In the genomic region with DNA sequence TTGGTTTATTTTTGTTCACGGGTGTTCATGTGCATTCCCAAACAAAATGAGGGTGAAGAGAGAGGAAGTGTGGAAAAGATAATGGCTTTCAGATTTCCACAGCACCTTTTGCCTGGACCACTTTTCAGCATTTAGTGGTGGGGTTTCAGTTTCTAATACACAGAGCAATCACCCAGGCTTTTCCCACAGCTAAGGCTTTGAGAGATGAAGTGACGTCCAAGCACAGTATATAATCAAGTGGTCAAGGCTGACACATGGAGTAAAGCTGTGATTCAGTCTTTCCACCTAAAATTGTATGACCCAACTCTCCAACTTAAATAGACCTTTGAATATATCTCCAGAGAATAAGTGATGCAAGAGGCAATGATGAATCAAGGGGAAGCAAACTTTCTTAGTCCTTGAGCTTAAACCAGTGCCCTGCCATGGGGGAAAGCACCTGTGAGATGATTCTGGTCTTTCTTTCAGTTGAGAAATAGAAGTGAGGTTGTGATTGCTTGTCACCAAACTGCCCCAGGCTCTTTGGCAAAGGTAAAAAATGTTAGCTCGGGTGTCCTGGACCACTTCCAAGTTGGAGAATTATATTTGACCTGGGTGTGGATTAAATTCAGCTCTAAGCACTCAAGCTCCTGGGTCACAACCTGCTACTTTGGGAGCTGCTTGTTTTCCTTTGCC, we compare ENCODE assay signal across 9 cellular contexts. TPM values are rescaled to one million over a fixed set of nuclear protein-coding genes. Genes with fewer than 3 reads are reported as not detected.
DNase-seq lines count a peak whose midpoint lies in the region; ATAC-seq, FAIRE-seq and TF ChIP-seq lines count a peak whose summit lies in the region.
"Had no signal": no experiment of that assay in that cellular context is flagged by ENCODE, and none has a peak within 500 bp of the region (broad histone marks: within the 10 kb centered on the region; RNA-seq: fewer than 3 reads in every experiment).

No MANE protein-coding gene starts in this region.

- no peak overlapping the region for H3K4me2 ChIP-seq in astrocyte (ENCODE audit: low read length)

- H2AFZ ChIP-seq in astrocyte (ENCODE audit: low read depth, low read length): no peak overlapping the region

- no peaks in the 10 kb centered on the region for H3K27me3 ChIP-seq in astrocyte (ENCODE audit: insufficient read depth, low read length)

- H3K4me1 Mint-ChIP-seq in astrocyte (ENCODE audit: low read depth, unreplicated experiment) (peaks cover 21% of the 10 kb centered on the region), osteocyte (ENCODE audit: unreplicated experiment) (peaks cover 63% of the 10 kb centered on the region)

- H3K27ac Mint-ChIP-seq in astrocyte (ENCODE audit: unreplicated experiment) (peak overlapping the region; percentile 36), osteocyte (ENCODE audit: unreplicated experiment) (peak overlapping the region; percentile 51)

- DNase-seq in G401 (ENCODE audit: low spot score) (peak; percentile 89), NCI-H1092 (lab: John Stamatoyannopoulos, UW) (peak; percentile 26), astrocyte (ENCODE audit: low read depth) (peak; percentile 79), osteocyte (ENCODE audit: extremely low spot score, unreplicated experiment) (no peak), A172 (ENCODE audit: low spot score) (no peak), 8988T (no peak)

- H4K20me1 ChIP-seq in astrocyte (ENCODE audit: insufficient read depth, low read length): peaks cover under 1% of the 10 kb centered on the region

- H3K27ac ChIP-seq in astrocyte (ENCODE audit: low read depth, low read length): no peak overlapping the region

- no peaks in the 10 kb centered on the region for H3K36me3 ChIP-seq in astrocyte (ENCODE audit: insufficient read depth, low read length)

- no peak overlapping the region for H3K9ac ChIP-seq in astrocyte (ENCODE audit: low read length)

- TF ChIP-seq CTCF in astrocyte (IDR thresholded peaks at IDR 0.05; ENCODE audit: insufficient read depth, low read depth, low read length) (no peak), osteocyte (IDR thresholded peaks at IDR 0.05) (no peak)

- H3K9me3 ChIP-seq in astrocyte (ENCODE audit: insufficient read depth, low read depth, low read length): no peaks in the 10 kb centered on the region

- H3K4me3 ChIP-seq in astrocyte (ENCODE audit: insufficient read depth, low read depth, low read length): no peak overlapping the region

- H3K36me3 Mint-ChIP-seq in astrocyte (ENCODE audit: low read depth, unreplicated experiment) (no peaks in the 10 kb centered on the region), osteocyte (ENCODE audit: unreplicated experiment) (no peaks in the 10 kb centered on the region)

- peaks cover 20% of the 10 kb centered on the region for H3K79me2 ChIP-seq in astrocyte (ENCODE audit: insufficient read depth, low read length)

- in situ Hi-C loops in G401 (cut with HindIII; ENCODE audit: low sequenced_read_pairs): no loop called here

- peaks cover 20% of the 10 kb centered on the region for H3K4me1 ChIP-seq in astrocyte (ENCODE audit: insufficient read depth, low read length)

- no peaks in the 10 kb centered on the region for H3K27me3 Mint-ChIP-seq in astrocyte (ENCODE audit: low read depth, unreplicated experiment)
- no peaks in the 10 kb centered on the region for H3K27me3 Mint-ChIP-seq in osteocyte (ENCODE audit: unreplicated experiment)

- ATAC-seq in HG02763 (IDR thresholded peaks at IDR 0.05; ENCODE audit: unreplicated experiment) (no peak), GM18907 (IDR thresholded peaks at IDR 0.05; ENCODE audit: unreplicated experiment) (no peak)

- H3K9me3 Mint-ChIP-seq in astrocyte (ENCODE audit: unreplicated experiment): peaks cover 2% of the 10 kb centered on the region
- H3K9me3 Mint-ChIP-seq in osteocyte (ENCODE audit: unreplicated experiment): no peaks in the 10 kb centered on the region

- no peak for FAIRE-seq in astrocyte (lab: Jason Lieb, UNC)

- H3K4me3 Mint-ChIP-seq in astrocyte (ENCODE audit: unreplicated experiment) (no peak overlapping the region), osteocyte (ENCODE audit: unreplicated experiment) (peak overlapping the region; percentile 5)

RNA-seq across cellular contexts. Expression of a gene that starts 2.4 kb away (rescaled TPM):
- total RNA-seq in G401 (2014; rRNA removed; shearing (Covaris generic)): 14.3 and 15.8 TPM in 2 replicates
- 55.5 and 68.4 TPM in 2 replicates for total RNA-seq in astrocyte
- 33.2 and 33.9 TPM in 2 replicates for total RNA-seq in osteocyte
- 9.2 and 11.2 TPM in 2 replicates for total RNA-seq in A172 (2014; rRNA removed; shearing (Covaris generic))

RNA-seq across cellular contexts. Expression of a gene that starts 40.1 kb away (rescaled TPM):
- 5.9 TPM in 1 of 2 replicates, not detected in the other for total RNA-seq in G401 (2014; rRNA removed; shearing (Covaris generic))
- total RNA-seq in astrocyte (1.7 and 2.2 TPM in 2 replicates), osteocyte (0.68 and 0.91 TPM in 2 replicates)
- 1.6 and 2.3 TPM in 2 replicates for total RNA-seq in A172 (2014; rRNA removed; shearing (Covaris generic))

RNA-seq across cellular contexts. Expression of a gene that starts 41.5 kb away (rescaled TPM):
- not detected in 2 replicates for total RNA-seq in G401 (2014; rRNA removed; shearing (Covaris generic))
- total RNA-seq in astrocyte (not detected in 2 replicates), osteocyte (not detected in 2 replicates)
- total RNA-seq in A172 (2014; rRNA removed; shearing (Covaris generic)): not detected in 2 replicates
- total RNA-seq: liver had no signal

Comparison
In these comparisons a context has a peak if more than half of its experiments do, and no peak if none do; other contexts are left out.
1. DNase-seq: peak in G401 (single experiment), NCI-H1092 (single experiment) and astrocyte (single experiment); none in osteocyte (single experiment), A172 (single experiment) and 8988T (single experiment).